In the genomic region with DNA sequence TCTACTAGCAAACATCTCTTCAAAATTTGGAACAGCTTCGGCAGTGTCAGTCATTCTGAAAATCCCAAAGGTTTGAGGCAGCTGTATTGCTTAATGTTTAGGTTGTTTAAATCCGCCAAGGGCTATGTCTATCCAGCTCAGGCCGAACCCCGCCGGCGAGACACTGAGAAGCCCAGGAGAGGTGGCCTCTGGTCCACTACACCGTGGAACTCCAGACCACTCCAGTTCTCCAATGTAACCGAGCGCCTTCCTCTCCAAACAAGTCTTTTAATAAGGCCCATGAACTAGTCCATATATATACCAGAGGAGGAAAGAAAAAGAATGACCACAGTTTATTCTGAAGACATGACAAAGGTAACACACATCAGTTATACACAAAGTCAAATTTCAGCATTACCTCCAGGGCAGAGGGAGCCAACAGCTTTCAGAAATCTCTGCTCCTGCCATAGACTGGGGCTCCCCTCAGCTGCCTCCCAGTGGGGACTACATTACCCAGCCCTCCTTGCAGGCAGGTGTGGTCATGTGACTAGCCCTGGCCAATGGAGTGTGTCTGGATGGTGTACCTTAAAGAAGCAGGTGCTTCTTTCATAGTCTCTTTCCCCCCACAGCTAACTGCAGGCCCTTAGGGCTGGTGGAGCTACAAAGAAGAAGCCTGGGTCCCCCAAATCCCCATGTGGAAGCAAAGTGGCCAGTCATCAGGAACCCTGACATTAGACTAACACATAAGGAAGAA, we compare ENCODE assay signal across 8 cellular contexts. TPM values are rescaled to one million over a fixed set of nuclear protein-coding genes. Genes with fewer than 3 reads are reported as not detected.
DNase-seq lines count a peak whose midpoint lies in the region; ATAC-seq lines count a peak whose summit lies in the region.

RAMACL (minus strand) TSS at position 255 of the 733 bp plus-strand sequence; CDS start at position 54, 201 bp downstream.

- peak; percentile 58 for ATAC-seq in GM21737 (IDR thresholded peaks at IDR 0.05; ENCODE audit: unreplicated experiment)

- H2BK120ac ChIP-seq in mesendoderm (ENCODE audit: low read depth, low read length) = no peak within 1 kb of the TSS

- DNase-seq in NCI-H1417 (lab: John Stamatoyannopoulos, UW) (peak; percentile 13 to 49 (median 30)), NCI-H1417 treated with DMSO at 0.1 percent for 48 hours (lab: John Stamatoyannopoulos, UW) (no peak), activated T-cell treated with anti-CD3 and anti-CD28 coated beads for 48 hours (ENCODE audit: low read depth) (peak; percentile 20), mesendoderm (peak; percentile 75), A172 (ENCODE audit: low spot score) (no peak), amniotic stem cell (lab: John Stamatoyannopoulos, UW) (no peak)

- H4K5ac ChIP-seq in mesendoderm (ENCODE audit: low read length) = no peak within 1 kb of the TSS

- no peak within 1 kb of the TSS for H3K4me2 ChIP-seq in mesendoderm (ENCODE audit: low read length)

- H4K8ac ChIP-seq in mesendoderm (ENCODE audit: low read depth, low read length) = no peak within 1 kb of the TSS

- peak within 1 kb of the TSS; percentile 57 to 77 (median 76) for H3K27ac Mint-ChIP-seq in IgD-negative memory B cell

- H3K27ac ChIP-seq in mesendoderm (ENCODE audit: low read depth, low read length) = no peak within 1 kb of the TSS

- peaks cover 2% of the 10 kb centered on the region for H3K36me3 Mint-ChIP-seq in IgD-negative memory B cell

- no peaks in the 10 kb centered on the region for H3K9me3 Mint-ChIP-seq in IgD-negative memory B cell

- no peaks in the 10 kb centered on the region for H3K27me3 ChIP-seq in mesendoderm (ENCODE audit: insufficient read depth, low read length, poor library complexity)

- no peaks in the 10 kb centered on the region for H3K27me3 Mint-ChIP-seq in IgD-negative memory B cell

- no peak within 1 kb of the TSS for H2AK5ac ChIP-seq in mesendoderm (ENCODE audit: low read length)

- no peak within 1 kb of the TSS for H2BK15ac ChIP-seq in mesendoderm (replicated peaks; ENCODE audit: low read depth)

- H3K79me2 ChIP-seq in mesendoderm (ENCODE audit: control insufficient read depth, insufficient read depth, low read length) = no peaks in the 10 kb centered on the region

- no peak within 1 kb of the TSS for H3K4ac ChIP-seq in mesendoderm (ENCODE audit: low read depth, low read length)

- WGBS in mesendoderm (ENCODE audit: extremely low coverage, insufficient coverage, low lambda C conversion rate) = no CpG with 5 or more reads among the region's 9 CpGs

- no peak within 1 kb of the TSS for H3K23ac ChIP-seq in mesendoderm (ENCODE audit: low read length)

- H3K4me3 Mint-ChIP-seq in IgD-negative memory B cell = peak within 1 kb of the TSS in 3 of 4 donors; percentile 54 to 91 (median 80)

- H3K4me1 ChIP-seq in mesendoderm (ENCODE audit: control insufficient read depth, low read depth, low read length) = no peaks in the 10 kb centered on the region

- H3K18ac ChIP-seq in mesendoderm (ENCODE audit: low read length) = no peak within 1 kb of the TSS

- no peak within 1 kb of the TSS for H3K4me3 ChIP-seq in mesendoderm (ENCODE audit: low read length)

- no peak within 1 kb of the TSS for H3K56ac ChIP-seq in mesendoderm (ENCODE audit: low read length)

- H3K9ac ChIP-seq in mesendoderm (ENCODE audit: low read length) = no peak within 1 kb of the TSS

- H3K36me3 ChIP-seq in mesendoderm (ENCODE audit: control insufficient read depth, insufficient read depth, low read length) = no peaks in the 10 kb centered on the region

- H2BK5ac ChIP-seq in mesendoderm (ENCODE audit: low read length) = no peak within 1 kb of the TSS

- no peaks in the 10 kb centered on the region for H3K79me1 ChIP-seq in mesendoderm (ENCODE audit: low read length)

- H3K4me1 Mint-ChIP-seq in IgD-negative memory B cell = peaks cover 25 to 35% (median 29%) of the 10 kb centered on the region in 3 donors

RNA-seq across cellular contexts. Expression of gene RAMACL, which starts in this region (rescaled TPM):
- polyA plus RNA-seq in IgD-negative memory B cell = 0.15 TPM
- polyA plus RNA-seq in mesendoderm (2013, experiment 1 of 2) = 0.32 TPM
- polyA plus RNA-seq in mesendoderm (2013, experiment 2 of 2) = 0.28 TPM
- total RNA-seq in A172 (2014; rRNA removed; shearing (Covaris generic)) = 0.19 and 1.2 TPM in 2 replicates

Comparison
In these comparisons a context has a peak if more than half of its experiments do, and no peak if none do; other contexts are left out.
1. DNase-seq: peak in NCI-H1417 (3 of 3), activated T-cell treated with anti-CD3 and anti-CD28 coated beads for 48 hours (single experiment) and mesendoderm (single experiment); none in NCI-H1417 treated with DMSO at 0.1 percent for 48 hours (single experiment), A172 (single experiment) and amniotic stem cell (single experiment).